Comparison of ENCODE assay signal across 8 cellular contexts in the genomic region with DNA sequence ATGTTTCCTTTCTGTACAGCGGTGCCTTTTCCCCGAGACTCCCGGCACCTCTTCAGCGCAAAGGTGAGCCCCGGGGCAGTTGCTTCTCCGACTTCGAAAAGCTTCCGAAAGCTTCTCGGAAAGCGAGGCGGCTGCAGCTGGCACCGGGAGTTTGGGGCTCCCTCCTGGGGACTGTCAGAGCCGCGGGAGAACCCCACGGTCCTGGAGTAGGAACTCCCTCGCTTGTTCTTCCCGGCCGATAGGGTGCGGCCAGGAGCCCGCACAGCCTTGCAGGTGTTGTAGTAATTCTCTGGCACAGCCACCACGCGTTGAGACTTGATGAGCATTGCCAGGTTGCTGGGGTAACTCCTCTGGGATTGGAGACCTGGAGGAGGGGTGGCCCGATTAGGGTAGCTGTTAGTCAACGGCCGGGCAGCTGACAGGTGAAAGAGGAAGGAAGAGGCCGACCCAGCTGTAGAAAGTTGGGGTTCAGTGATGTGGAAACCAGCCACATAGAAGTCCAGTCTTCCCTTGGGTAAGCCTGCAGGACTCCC. TPM values are rescaled to one million over a fixed set of nuclear protein-coding genes. Genes with fewer than 3 reads are reported as not detected.
DNase-seq lines count a peak whose midpoint lies in the region; ATAC-seq and TF ChIP-seq lines count a peak whose summit lies in the region.

No MANE protein-coding gene starts in this region.

- H3K27ac ChIP-seq in esophagus muscularis mucosa (replicated peaks in 1 of 4) = peak overlapping the region; percentile 83 to 92 (median 86)
- peak overlapping the region; percentile 82 for H3K27ac ChIP-seq in naive thymus-derived CD4-positive, alpha-beta T cell (ENCODE audit: low read depth, low read length)

- TF ChIP-seq CTCF in GM20000 (IDR thresholded peaks at IDR 0.05; ENCODE audit: extremely low read depth, missing control alignments) (peak; percentile 15), esophagus muscularis mucosa (IDR thresholded peaks at IDR 0.05) (peak in 1 of 3 experiments; percentile 28)

- CTCF ChIA-PET in naive thymus-derived CD4-positive, alpha-beta T cell (lab: Charles Lee) = interaction anchor here (0.9 kb wide), 1 partner anchor 15 kb away, joined by 3 read pairs; no protein-coding TSS in a partner anchor

- WGBS in esophagus muscularis mucosa = 2% methylated on average over 19 of the region's 26 CpGs

- no peak for TF ChIP-seq POLR2A in esophagus muscularis mucosa (IDR thresholded peaks at IDR 0.05; ENCODE audit: low read depth)

- POLR2A ChIA-PET in naive thymus-derived CD4-positive, alpha-beta T cell (lab: Charles Lee) = interaction anchor here (0.8 to 2.8 kb wide), 3 partner anchors 31 to 449 kb away, joined by 3 to 9 read pairs (median 3); a partner anchor contains a TSS

- in situ Hi-C loops in Caki2 (cut with HindIII; ENCODE audit: low pct_unique_long_range_greater_than_20kb, low sequenced_read_pairs) = no loop called here

- peaks cover 0 to 7% (median 0%) of the 10 kb centered on the region in 5 donors for H3K27me3 Mint-ChIP-seq in naive thymus-derived CD4-positive, alpha-beta T cell
- H3K27me3 Mint-ChIP-seq in stimulated activated naive CD8-positive, alpha-beta T cell treated with anti-CD3 and anti-CD28 coated beads, Interleukin-15, amount 100 ng/mL, for 72 hours = no peaks in the 10 kb centered on the region

- H3K27ac Mint-ChIP-seq in naive thymus-derived CD4-positive, alpha-beta T cell = peak overlapping the region; percentile 45 to 96 (median 87)
- peak overlapping the region; percentile 31 to 80 for H3K27ac Mint-ChIP-seq in stimulated activated naive CD8-positive, alpha-beta T cell treated with anti-CD3 and anti-CD28 coated beads, Interleukin-15, amount 100 ng/mL, for 72 hours

- peaks cover 5 to 17% (median 8%) of the 10 kb centered on the region in 5 donors for H3K36me3 Mint-ChIP-seq in naive thymus-derived CD4-positive, alpha-beta T cell

- no peak for ATAC-seq in naive thymus-derived CD4-positive, alpha-beta T cell
- ATAC-seq in stimulated activated naive CD8-positive, alpha-beta T cell treated with anti-CD3 and anti-CD28 coated beads, Interleukin-15, amount 100 ng/mL, for 72 hours = peak; percentile 9

- TF ChIP-seq EP300 in esophagus muscularis mucosa (IDR thresholded peaks at IDR 0.05) = no peak

- DNase-seq in Caki2 (ENCODE audit: low read depth) (peak; percentile 68), GM20000 (ENCODE audit: low spot score) (peak; percentile 67), HK-2 (ENCODE audit: unreplicated experiment) (peak; percentile 69), NCI-H82 (lab: John Stamatoyannopoulos, UW) (peak; percentile 87), activated T-cell treated with anti-CD3 and anti-CD28 coated beads for 48 hours (ENCODE audit: low read depth) (peak; percentile 30), esophagus muscularis mucosa (ENCODE audit: extremely low spot score) (peak; percentile 93)
- DNase-seq in naive thymus-derived CD4-positive, alpha-beta T cell = peak in 2 of 9 donors; percentile 52 to 55
- DNase-seq in stimulated activated naive CD8-positive, alpha-beta T cell treated with anti-CD3 and anti-CD28 coated beads, Interleukin-15, amount 100 ng/mL, for 72 hours = peak; percentile 43 to 49

- intact Hi-C loops in esophagus muscularis mucosa (cut with DNase I) = loop anchor here (5.0 to 10.0 kb wide), 2 partner anchors 106 to 451 kb away; a partner anchor contains a TSS
- intact Hi-C loops in naive thymus-derived CD4-positive, alpha-beta T cell (cut with micrococcal nuclease) = loop anchor here (1.0 to 5.0 kb wide), 16 partner anchors 33 to 1834 kb away; a partner anchor contains a TSS

- peaks cover 24 to 36% (median 28%) of the 10 kb centered on the region in 7 donors for H3K4me1 Mint-ChIP-seq in naive thymus-derived CD4-positive, alpha-beta T cell
- H3K4me1 Mint-ChIP-seq in stimulated activated naive CD8-positive, alpha-beta T cell treated with anti-CD3 and anti-CD28 coated beads, Interleukin-15, amount 100 ng/mL, for 72 hours = peaks cover 32% of the 10 kb centered on the region

- peaks cover 15 to 25% (median 22%) of the 10 kb centered on the region in 4 donors for H3K4me1 ChIP-seq in esophagus muscularis mucosa
- peaks cover 8 to 17% of the 10 kb centered on the region in 2 donors for H3K4me1 ChIP-seq in naive thymus-derived CD4-positive, alpha-beta T cell (ENCODE audit: control insufficient read depth in 2 of 2, insufficient read depth in 2 of 2, low read length in 2 of 2)

- H3K4me3 ChIP-seq in esophagus muscularis mucosa = peak overlapping the region; percentile 92 to 94 (median 93)
- H3K4me3 ChIP-seq in naive thymus-derived CD4-positive, alpha-beta T cell (ENCODE audit: low read length) = peak overlapping the region; percentile 95

- H3K9me3 Mint-ChIP-seq in naive thymus-derived CD4-positive, alpha-beta T cell = no peaks in the 10 kb centered on the region
- H3K9me3 Mint-ChIP-seq in stimulated activated naive CD8-positive, alpha-beta T cell treated with anti-CD3 and anti-CD28 coated beads, Interleukin-15, amount 100 ng/mL, for 72 hours = peaks cover 0 to 4% of the 10 kb centered on the region in 2 donors

- H3K9me3 ChIP-seq in esophagus muscularis mucosa = no peaks in the 10 kb centered on the region
- no peaks in the 10 kb centered on the region for H3K9me3 ChIP-seq in naive thymus-derived CD4-positive, alpha-beta T cell (ENCODE audit: control insufficient read depth in 2 of 3, low read length in 3 of 3)

- peaks cover 0 to 15% (median 6%) of the 10 kb centered on the region in 4 donors for H3K36me3 ChIP-seq in esophagus muscularis mucosa
- H3K36me3 ChIP-seq in naive thymus-derived CD4-positive, alpha-beta T cell (ENCODE audit: control insufficient read depth in 2 of 3, insufficient read depth in 3 of 3, low read length in 3 of 3) = peaks cover 0 to 15% (median 0%) of the 10 kb centered on the region in 3 experiments

- peak overlapping the region; percentile 91 to 99 (median 98) for H3K4me3 Mint-ChIP-seq in naive thymus-derived CD4-positive, alpha-beta T cell
- H3K4me3 Mint-ChIP-seq in stimulated activated naive CD8-positive, alpha-beta T cell treated with anti-CD3 and anti-CD28 coated beads, Interleukin-15, amount 100 ng/mL, for 72 hours = peak overlapping the region; percentile 99 to 100

- H3K27me3 ChIP-seq in esophagus muscularis mucosa = no peaks in the 10 kb centered on the region
- H3K27me3 ChIP-seq in naive thymus-derived CD4-positive, alpha-beta T cell (ENCODE audit: control insufficient read depth in 2 of 2, insufficient read depth in 2 of 2, low read length in 2 of 2) = no peaks in the 10 kb centered on the region

RNA-seq across cellular contexts. Expression of a gene that starts 0.7 kb away (rescaled TPM):
- 10.1 and 11.6 TPM in 2 replicates for total RNA-seq in Caki2 (2014; rRNA removed; shearing (Covaris generic); ENCODE audit: low replicate concordance)
- 10 to 100 TPM; 10.3 to 13.2 (median 11.7) TPM for total RNA-seq in esophagus muscularis mucosa
- 10 to 100 TPM in 3 of 5 experiments, 1 to 10 TPM in 2; 7.3 to 25.4 (median 12.5) TPM for total RNA-seq in naive thymus-derived CD4-positive, alpha-beta T cell
- polyA plus RNA-seq in naive thymus-derived CD4-positive, alpha-beta T cell = 1 to 10 TPM; 1.3 to 3.4 TPM

RNA-seq across cellular contexts. Expression of a gene that starts 1.1 kb away (rescaled TPM):
- 11.7 and 14.0 TPM in 2 replicates for total RNA-seq in Caki2 (2014; rRNA removed; shearing (Covaris generic); ENCODE audit: low replicate concordance)
- total RNA-seq in esophagus muscularis mucosa = 1 to 10 TPM; 6.3 to 9.6 (median 8.4) TPM
- 1 to 10 TPM; 2.9 to 6.1 (median 5.0) TPM for total RNA-seq in naive thymus-derived CD4-positive, alpha-beta T cell
- polyA plus RNA-seq in naive thymus-derived CD4-positive, alpha-beta T cell = 10 to 100 TPM in 1 of 2 donors, 1 to 10 TPM in 1; 9.5 to 13.1 TPM

RNA-seq across cellular contexts. Expression of a gene that starts 33.5 kb away (rescaled TPM):
- total RNA-seq in Caki2 (2014; rRNA removed; shearing (Covaris generic); ENCODE audit: low replicate concordance) = 1.1 and 2.5 TPM in 2 replicates
- total RNA-seq in esophagus muscularis mucosa = 1 to 10 TPM in 2 of 4 donors, under 1 TPM in 2; 0.50 to 1.2 (median 0.93) TPM
- 1 to 10 TPM in 2 of 5 experiments, under 1 TPM in 3; 0.39 to 1.4 (median 0.61) TPM for total RNA-seq in naive thymus-derived CD4-positive, alpha-beta T cell
- polyA plus RNA-seq in naive thymus-derived CD4-positive, alpha-beta T cell = 1 to 10 TPM; 1.7 to 1.9 TPM
